ENCODE assay signal across 22 cellular contexts in genomic region chr1:160177667-160178066, GRCh38. TPM values are rescaled to one million over a fixed set of nuclear protein-coding genes. Genes with fewer than 3 reads are reported as not detected.
"Had no signal": no experiment of that assay in that cellular context is flagged by ENCODE, and none has a peak within 500 bp of the region (broad histone marks: within the 10 kb centered on the region; RNA-seq: fewer than 3 reads in every experiment).

No MANE protein-coding gene starts in this region.

- FAIRE-seq: frontal cortex, islet of Langerhans, urothelium cell line had no signal

- DNase-seq: activated CD4-positive, alpha-beta T cell treated with anti-CD3 and anti-CD28 coated beads for 1 hour; activated CD4-positive, alpha-beta T cell treated with anti-CD3 and anti-CD28 coated beads, Interleukin-2, amount 50 U/mL, for 48 hours; activated naive CD4-positive, alpha-beta T cell treated with Interleukin-2 at 50 U/mL for 16 hours; anterior cingulate cortex; effector memory CD4-positive, alpha-beta T cell; heart left ventricle; left colon; naive thymus-derived CD8-positive, alpha-beta T cell; nucleus accumbens; right cardiac atrium; stomach; T-helper 1 cell; T1000 had no signal

- H3K4me3 ChIP-seq: heart left ventricle, lung, prostate gland, stomach, thoracic aorta had no signal

- H3K36me3 ChIP-seq: heart left ventricle, prostate gland, stomach, thoracic aorta had no signal

- ATAC-seq: activated T-helper 17 cell treated with anti-CD3 and anti-CD28 coated beads, Interleukin-2, amount 50 U/mL, for 72 hours; heart left ventricle; left colon; naive thymus-derived CD8-positive, alpha-beta T cell; right cardiac atrium had no signal

- H3K4me1 ChIP-seq: heart left ventricle, prostate gland, stomach had no signal

- H3K27ac ChIP-seq: heart left ventricle, prostate gland, stomach, thoracic aorta had no signal

- H3K9me3 ChIP-seq: heart left ventricle, prostate gland, stomach, thoracic aorta had no signal

RNA-seq across cellular contexts. Expression of gene CASQ1, which starts 12.7 kb away (rescaled TPM):
- total RNA-seq: activated T-helper 17 cell treated with anti-CD3 and anti-CD28 coated beads, Interleukin-2, amount 50 U/mL, for 72 hours; mononuclear cell; naive thymus-derived CD8-positive, alpha-beta T cell had no signal
- polyA plus RNA-seq: naive thymus-derived CD8-positive, alpha-beta T cell had no signal

RNA-seq across cellular contexts. Expression of gene ATP1A4, which starts 26.3 kb away (rescaled TPM):
- total RNA-seq: fibroblast of lung; frontal cortex; left colon; naive thymus-derived CD8-positive, alpha-beta T cell had no signal
- polyA plus RNA-seq: fibroblast of lung; naive thymus-derived CD8-positive, alpha-beta T cell had no signal
